Comparison of ENCODE assay signal across 23 cellular contexts in the genomic region with DNA sequence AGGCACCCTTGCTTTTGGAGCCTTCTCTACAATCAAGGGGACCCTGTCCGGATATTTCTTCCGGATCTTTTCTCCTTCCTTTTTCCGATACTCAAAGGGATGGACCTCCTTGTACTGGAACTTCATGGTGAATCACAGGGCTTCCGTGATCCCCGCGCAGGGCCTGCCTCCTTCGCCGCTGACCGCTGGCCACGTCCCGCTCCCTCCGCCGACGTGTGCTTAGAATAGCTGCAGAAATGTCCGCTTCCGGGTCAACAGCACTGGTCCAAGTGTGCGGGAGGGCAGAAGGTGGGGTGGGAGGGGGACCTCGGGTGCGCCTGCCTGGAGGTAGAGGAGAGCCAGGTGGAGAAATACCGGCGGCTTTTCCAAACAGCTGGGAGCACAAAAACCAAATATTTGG. TPM values are rescaled to one million over a fixed set of nuclear protein-coding genes. Genes with fewer than 3 reads are reported as not detected.
A peak's percentile ranks its signal among the peaks of the same experiment; 100 is the strongest.
DNase-seq lines count a peak whose midpoint lies in the region; ATAC-seq and TF ChIP-seq lines count a peak whose summit lies in the region.
"Had no signal": no experiment of that assay in that cellular context is flagged by ENCODE, and none has a peak within 500 bp of the region (broad histone marks: within the 10 kb centered on the region; RNA-seq: fewer than 3 reads in every experiment).

No MANE protein-coding gene starts in this region.

- POLR2A ChIA-PET in RWPE1 (lab: Yijun Ruan, JAX; ENCODE audit: low non-redundant PET) = no interaction called here
- POLR2A ChIA-PET in MCF 10A (lab: Yijun Ruan, JAX) = interaction anchor here (0.6 kb wide), 1 partner anchor 26 kb away, joined by 3 read pairs; no protein-coding TSS in a partner anchor

- no peak overlapping the region for H3K4me3 Mint-ChIP-seq in MCF 10A (ENCODE audit: unreplicated experiment)
- H3K4me3 Mint-ChIP-seq: CD14-positive monocyte; CD4-positive, alpha-beta T cell; GM23338; H9 had no signal

- peak overlapping the region; percentile 92 for H3K27ac Mint-ChIP-seq in MCF 10A (ENCODE audit: low read depth, unreplicated experiment)
- H3K27ac Mint-ChIP-seq: CD4-positive, alpha-beta T cell; GM23338; H9 had no signal

- H3K4me1 Mint-ChIP-seq in MCF 10A (ENCODE audit: insufficient read depth, unreplicated experiment) = peaks cover 9% of the 10 kb centered on the region

- TF ChIP-seq CTCF in RWPE1 (conservative IDR thresholded peaks at IDR 0.05; ENCODE audit: low read depth) (no peak), MCF 10A (IDR thresholded peaks at IDR 0.05; ENCODE audit: unreplicated experiment) (no peak)

- DNase-seq in RWPE1 (ENCODE audit: low spot score) (no peak), MCF 10A (ENCODE audit: unreplicated experiment) (no peak), epithelial cell of prostate (ENCODE audit: low read depth, low spot score) (no peak), activated T-cell treated with anti-CD3 and anti-CD28 coated beads for 4 hours (no peak)
- no peak for DNase-seq in activated T-cell treated with anti-CD3 and anti-CD28 coated beads, Interleukin-2, amount 50 U/mL, for 1 hour
- DNase-seq: 8988T; ACHN; AML-193; BE2C; CD4-positive, alpha-beta T cell; CD8-positive, alpha-beta memory T cell; DMS 273 treated with DMSO at 0.1 percent for 48 hours; DMS79; EL; GDM1; H9 had no signal

- H3K27ac ChIP-seq in RWPE1 (peak overlapping the region; percentile 69), epithelial cell of prostate (peak overlapping the region; percentile 64)
- H3K27ac ChIP-seq: A549; BLaER1 treated with 17β-estradiol and CSF1 and Interleukin-3, amounts not matched to agents 10 nM and 100 nM had no signal

- no peaks in the 10 kb centered on the region for H3K9me3 Mint-ChIP-seq in MCF 10A (ENCODE audit: unreplicated experiment)
- H3K9me3 Mint-ChIP-seq: CD14-positive monocyte; CD4-positive, alpha-beta T cell; CD8-positive, alpha-beta memory T cell; GM23338; H9 had no signal

- no peak for ATAC-seq in HG02973 (IDR thresholded peaks at IDR 0.05; ENCODE audit: unreplicated experiment)
- ATAC-seq: A549, GM12878, GM23338, HCT116 had no signal

- H3K36me3 Mint-ChIP-seq in MCF 10A (ENCODE audit: insufficient read depth, unreplicated experiment) = peaks cover 5% of the 10 kb centered on the region
- H3K36me3 Mint-ChIP-seq: CD8-positive, alpha-beta memory T cell had no signal

- no TSS peak for BruUV-seq in MCF 10A (replicated peaks; lab: Mats Ljungman, UMichigan)

- H3K27me3 Mint-ChIP-seq in MCF 10A (ENCODE audit: insufficient read depth, unreplicated experiment) = no peaks in the 10 kb centered on the region
- H3K27me3 Mint-ChIP-seq: CD4-positive, alpha-beta T cell had no signal

- CTCF ChIA-PET in RWPE1 (lab: Yijun Ruan, JAX) = no interaction called here
- CTCF ChIA-PET in MCF 10A (lab: Yijun Ruan, JAX) = no interaction called here

- intact Hi-C loops in MCF 10A (cut with micrococcal nuclease) = no loop called here

RNA-seq across cellular contexts. Expression of a gene that starts 3.0 kb away (rescaled TPM):
- total RNA-seq in MCF 10A (2022) = 2.6 and 4.8 TPM in 2 replicates

RNA-seq across cellular contexts. Expression of a gene that starts 39.0 kb away (rescaled TPM):
- total RNA-seq in MCF 10A (2022) = 264 and 284 TPM in 2 replicates
